In the genomic region with DNA sequence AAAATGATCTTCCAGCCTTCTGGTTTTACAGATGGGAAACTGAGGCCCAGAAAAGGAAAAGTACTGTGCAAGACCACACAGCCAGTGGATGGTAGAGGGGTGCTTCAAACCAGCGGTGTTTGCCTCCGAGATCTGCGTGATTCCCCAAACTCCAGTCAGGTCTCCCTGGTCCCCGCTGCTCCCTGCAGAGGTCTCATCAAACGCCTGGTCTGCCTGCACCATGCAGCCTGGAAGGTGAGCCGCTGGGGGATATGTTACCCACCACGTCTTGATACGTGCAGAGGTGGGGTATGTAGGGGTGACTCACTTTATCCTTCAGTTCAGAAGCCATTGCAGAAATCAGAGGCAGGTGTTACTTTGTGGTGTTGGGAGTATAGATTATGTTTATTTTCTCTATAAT, we compare ENCODE assay signal across 1 cellular context.
A peak's percentile ranks its signal among the peaks of the same experiment; 100 is the strongest.
TF ChIP-seq lines count a peak whose summit lies in the region.

No MANE protein-coding gene starts in this region.

TF ChIP-seq in IMR-90, 13 proteins besides CTCF, POLR2A, EP300 and RAD21:
- TF ChIP-seq, protein P1, sequence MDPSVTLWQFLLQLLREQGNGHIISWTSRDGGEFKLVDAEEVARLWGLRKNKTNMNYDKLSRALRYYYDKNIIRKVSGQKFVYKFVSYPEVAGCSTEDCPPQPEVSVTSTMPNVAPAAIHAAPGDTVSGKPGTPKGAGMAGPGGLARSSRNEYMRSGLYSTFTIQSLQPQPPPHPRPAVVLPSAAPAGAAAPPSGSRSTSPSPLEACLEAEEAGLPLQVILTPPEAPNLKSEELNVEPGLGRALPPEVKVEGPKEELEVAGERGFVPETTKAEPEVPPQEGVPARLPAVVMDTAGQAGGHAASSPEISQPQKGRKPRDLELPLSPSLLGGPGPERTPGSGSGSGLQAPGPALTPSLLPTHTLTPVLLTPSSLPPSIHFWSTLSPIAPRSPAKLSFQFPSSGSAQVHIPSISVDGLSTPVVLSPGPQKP (IDR thresholded peaks at IDR 0.05; ENCODE audit: borderline replicate concordance, low read depth, low read length): no peak
- TF ChIP-seq CEBPB (IDR thresholded peaks at IDR 0.05; ENCODE audit: low read depth, low read length): peak; percentile 5; the same call in 1 of the 2 replicates
